20 cellular contexts compared by ENCODE assay signal in the genomic region with DNA sequence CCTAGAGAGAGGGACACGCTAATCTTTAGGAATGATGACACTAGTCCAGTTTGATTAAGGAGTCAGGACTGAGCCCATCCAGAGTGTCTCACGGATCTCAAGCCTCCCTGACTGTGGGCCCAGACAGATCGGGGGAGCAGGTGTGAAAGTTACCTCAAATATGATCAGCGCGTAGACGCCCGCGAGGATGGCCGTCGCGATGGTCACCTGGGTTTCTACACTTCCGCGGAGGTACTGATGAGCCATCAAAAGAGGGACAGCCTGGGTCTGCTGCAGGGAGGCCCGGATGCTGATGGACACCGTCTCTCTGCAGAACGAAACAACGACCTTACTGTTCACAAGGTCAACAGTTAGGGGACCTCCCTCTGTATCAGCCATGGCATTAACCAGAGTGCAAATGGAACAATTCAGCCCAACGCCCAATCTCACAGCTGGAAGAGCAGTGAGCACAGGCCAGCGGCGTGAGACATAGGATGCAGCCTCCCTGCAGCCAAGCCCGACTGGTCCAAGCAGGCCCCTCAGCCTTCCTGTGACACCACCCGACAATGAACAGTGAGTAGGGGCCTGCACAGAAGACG.
"Had no signal": no experiment of that assay in that cellular context is flagged by ENCODE, and none has a peak within 500 bp of the region (broad histone marks: within the 10 kb centered on the region; RNA-seq: fewer than 3 reads in every experiment).

No MANE protein-coding gene starts in this region.

- ATAC-seq: effector memory CD8-positive, alpha-beta T cell; naive thymus-derived CD8-positive, alpha-beta T cell; right lobe of liver; stimulated activated naive CD8-positive, alpha-beta T cell treated with anti-CD3 and anti-CD28 coated beads, Interleukin-15, amount 100 ng/mL, for 72 hours; upper lobe of right lung had no signal

- H3K4me1 Mint-ChIP-seq: naive thymus-derived CD8-positive, alpha-beta T cell; stimulated activated naive CD8-positive, alpha-beta T cell treated with anti-CD3 and anti-CD28 coated beads, Interleukin-15, amount 100 ng/mL, for 72 hours had no signal

- H3K27ac ChIP-seq: ovary, right lobe of liver, suprapubic skin, transverse colon, upper lobe of right lung, vagina had no signal

- DNase-seq: cortex of kidney; effector memory CD8-positive, alpha-beta T cell; erythroblast; mammary epithelial cell; mesendoderm; naive thymus-derived CD8-positive, alpha-beta T cell; nephron progenitor cell; occipital lobe; ovary; retina; right lobe of liver; small intestine; stimulated activated CD4-positive, alpha-beta T cell treated with anti-CD3 and anti-CD28 coated beads, Interleukin-15, amount 100 ng/mL, for 24 hours; stimulated activated CD4-positive, alpha-beta T cell treated with anti-CD3 and anti-CD28 coated beads, Interleukin-2, amount 100 ng/mL, for 48 hours; stimulated activated naive CD4-positive, alpha-beta T cell; stimulated activated naive CD8-positive, alpha-beta T cell treated with anti-CD3 and anti-CD28 coated beads, Interleukin-15, amount 100 ng/mL, for 72 hours; transverse colon; upper lobe of right lung had no signal

- H3K27me3 ChIP-seq: ovary, right lobe of liver, suprapubic skin, transverse colon, upper lobe of right lung, vagina had no signal

- H3K4me3 Mint-ChIP-seq: effector memory CD8-positive, alpha-beta T cell; naive thymus-derived CD8-positive, alpha-beta T cell; nephron progenitor cell; stimulated activated naive CD8-positive, alpha-beta T cell treated with anti-CD3 and anti-CD28 coated beads, Interleukin-15, amount 100 ng/mL, for 72 hours had no signal

- H3K9me3 ChIP-seq: ovary, right lobe of liver, suprapubic skin, transverse colon, upper lobe of right lung, vagina had no signal

- H3K4me1 ChIP-seq: right lobe of liver, suprapubic skin, transverse colon, upper lobe of right lung, vagina had no signal

- H3K27ac Mint-ChIP-seq: effector memory CD8-positive, alpha-beta T cell; naive thymus-derived CD8-positive, alpha-beta T cell; nephron progenitor cell had no signal

- H3K9me3 Mint-ChIP-seq: effector memory CD8-positive, alpha-beta T cell; stimulated activated naive CD8-positive, alpha-beta T cell treated with anti-CD3 and anti-CD28 coated beads, Interleukin-15, amount 100 ng/mL, for 72 hours had no signal

- H3K4me3 ChIP-seq: ovary, right lobe of liver, suprapubic skin, transverse colon, upper lobe of right lung, vagina had no signal

- H3K36me3 Mint-ChIP-seq: naive thymus-derived CD8-positive, alpha-beta T cell had no signal

- H3K36me3 ChIP-seq: ovary, right lobe of liver, suprapubic skin, transverse colon, upper lobe of right lung, vagina had no signal
